In genomic region chr20:24469116-24470030, GRCh38 we compare ENCODE assay signal across 9 cellular contexts. TPM values are rescaled to one million over a fixed set of nuclear protein-coding genes. Genes with fewer than 3 reads are reported as not detected.
DNase-seq lines count a peak whose midpoint lies in the region; ATAC-seq lines count a peak whose summit lies in the region.
"Had no signal": no experiment of that assay in that cellular context is flagged by ENCODE, and none has a peak within 500 bp of the region (broad histone marks: within the 10 kb centered on the region; RNA-seq: fewer than 3 reads in every experiment).

TSS of gene SYNDIG1 (plus strand) at chr20:24469629. CDS start at chr20:24543098, 73,469 bp downstream.

- no peaks in the 10 kb centered on the region for H3K36me3 Mint-ChIP-seq in activated T-cell treated with anti-CD3 and anti-CD28 coated beads, Interleukin-2, amount 50 U/mL, for 4 hours (ENCODE audit: insufficient read depth)

- DNase-seq in activated T-cell treated with anti-CD3 and anti-CD28 coated beads, Interleukin-2, amount 50 U/mL, for 4 hours = no peak
- DNase-seq in activated T-cell treated with anti-CD3 and anti-CD28 coated beads for 4 hours (no peak), ecto neural progenitor cell (ENCODE audit: low spot score) (peak; percentile 77), glomerular visceral epithelial cell (ENCODE audit: extremely low spot score) (no peak)

- H3K4me3 ChIP-seq in mucosa of rectum (ENCODE audit: low read length in 2 of 2) (peak within 1 kb of the TSS; percentile 46 to 56), urinary bladder (ENCODE audit: low read depth, low read length) (peak within 1 kb of the TSS; percentile 48)

- no peaks in the 10 kb centered on the region for H3K9me3 ChIP-seq in mucosa of rectum (ENCODE audit: control insufficient read depth in 2 of 2, low read length in 2 of 2)

- H3K4me1 Mint-ChIP-seq in activated T-cell treated with anti-CD3 and anti-CD28 coated beads, Interleukin-2, amount 50 U/mL, for 4 hours (ENCODE audit: low read depth) = peaks cover 9% of the 10 kb centered on the region

- H3K4me1 ChIP-seq in mucosa of rectum (ENCODE audit: control insufficient read depth in 2 of 2, insufficient read depth in 2 of 2, low read length in 2 of 2) = no peaks in the 10 kb centered on the region
- no peaks in the 10 kb centered on the region for H3K4me1 ChIP-seq in urinary bladder (ENCODE audit: insufficient read depth)

- H3K9ac ChIP-seq in mucosa of rectum (ENCODE audit: low read depth in 1 of 2, low read length in 2 of 2) = no peak within 1 kb of the TSS

- peaks cover 58% of the 10 kb centered on the region for H3K27me3 Mint-ChIP-seq in activated T-cell treated with anti-CD3 and anti-CD28 coated beads, Interleukin-2, amount 50 U/mL, for 4 hours (ENCODE audit: low read depth)

- no peak within 1 kb of the TSS for H3K4me3 Mint-ChIP-seq in activated T-cell treated with anti-CD3 and anti-CD28 coated beads, Interleukin-2, amount 50 U/mL, for 4 hours

- WGBS in urinary bladder = under 1% methylated on average over 109 of the region's 110 CpGs

- peak; percentile 48 to 49 for ATAC-seq in activated T-cell treated with anti-CD3 and anti-CD28 coated beads, Interleukin-2, amount 50 U/mL, for 4 hours
- ATAC-seq in HG03342 (IDR thresholded peaks at IDR 0.05; ENCODE audit: unreplicated experiment) = no peak
- no peak for ATAC-seq in GM18870 (IDR thresholded peaks at IDR 0.05; ENCODE audit: unreplicated experiment)

- H3K27me3 ChIP-seq in mucosa of rectum (ENCODE audit: control insufficient read depth in 2 of 2, insufficient read depth in 2 of 2, low read length in 2 of 2) = peaks cover 19 to 22% of the 10 kb centered on the region in 2 donors

- H3K27ac ChIP-seq in mucosa of rectum (ENCODE audit: low read depth in 2 of 2, low read length in 2 of 2) = no peak within 1 kb of the TSS
- no peak within 1 kb of the TSS for H3K27ac ChIP-seq in urinary bladder (ENCODE audit: low read depth)
- H3K27ac ChIP-seq: HL-60 had no signal

- no peaks in the 10 kb centered on the region for H3K9me3 Mint-ChIP-seq in activated T-cell treated with anti-CD3 and anti-CD28 coated beads, Interleukin-2, amount 50 U/mL, for 4 hours

- no peaks in the 10 kb centered on the region for H3K36me3 ChIP-seq in mucosa of rectum (ENCODE audit: control insufficient read depth in 2 of 2, insufficient read depth in 2 of 2, low read length in 2 of 2)
- H3K36me3 ChIP-seq in urinary bladder (ENCODE audit: insufficient read depth) = no peaks in the 10 kb centered on the region

RNA-seq across cellular contexts. Expression of gene SYNDIG1, which starts in this region (rescaled TPM):
- total RNA-seq in activated T-cell treated with anti-CD3 and anti-CD28 coated beads, Interleukin-2, amount 50 U/mL, for 4 hours = not detected
- total RNA-seq in urinary bladder = 2.2 TPM
- 1.7 TPM for polyA plus RNA-seq in urinary bladder

Comparison
In these comparisons a context has a peak if more than half of its experiments do, and no peak if none do; other contexts are left out.
1. Peak in ATAC-seq in activated T-cell treated with anti-CD3 and anti-CD28 coated beads, Interleukin-2, amount 50 U/mL, for 4 hours; RNA of the gene not detected or under 1 TPM.